3 cellular contexts compared by ENCODE assay signal in genomic region chr1:161065681-161066080, GRCh38. TPM values are rescaled to one million over a fixed set of nuclear protein-coding genes. Genes with fewer than 3 reads are reported as not detected.
"Had no signal": no experiment of that assay in that cellular context is flagged by ENCODE, and none has a peak within 500 bp of the region (broad histone marks: within the 10 kb centered on the region; RNA-seq: fewer than 3 reads in every experiment).

No MANE protein-coding gene starts in this region.

RNA-seq across cellular contexts. Expression of gene ARHGAP30, which starts 4.0 kb away (rescaled TPM):
- total RNA-seq: fibroblast of lung, foreskin keratinocyte had no signal
- polyA plus RNA-seq: fibroblast of lung, foreskin keratinocyte had no signal

RNA-seq across cellular contexts. Expression of gene NECTIN4, which starts 23.7 kb away (rescaled TPM):
- polyA plus RNA-seq: aorta had no signal
